In the genomic region with DNA sequence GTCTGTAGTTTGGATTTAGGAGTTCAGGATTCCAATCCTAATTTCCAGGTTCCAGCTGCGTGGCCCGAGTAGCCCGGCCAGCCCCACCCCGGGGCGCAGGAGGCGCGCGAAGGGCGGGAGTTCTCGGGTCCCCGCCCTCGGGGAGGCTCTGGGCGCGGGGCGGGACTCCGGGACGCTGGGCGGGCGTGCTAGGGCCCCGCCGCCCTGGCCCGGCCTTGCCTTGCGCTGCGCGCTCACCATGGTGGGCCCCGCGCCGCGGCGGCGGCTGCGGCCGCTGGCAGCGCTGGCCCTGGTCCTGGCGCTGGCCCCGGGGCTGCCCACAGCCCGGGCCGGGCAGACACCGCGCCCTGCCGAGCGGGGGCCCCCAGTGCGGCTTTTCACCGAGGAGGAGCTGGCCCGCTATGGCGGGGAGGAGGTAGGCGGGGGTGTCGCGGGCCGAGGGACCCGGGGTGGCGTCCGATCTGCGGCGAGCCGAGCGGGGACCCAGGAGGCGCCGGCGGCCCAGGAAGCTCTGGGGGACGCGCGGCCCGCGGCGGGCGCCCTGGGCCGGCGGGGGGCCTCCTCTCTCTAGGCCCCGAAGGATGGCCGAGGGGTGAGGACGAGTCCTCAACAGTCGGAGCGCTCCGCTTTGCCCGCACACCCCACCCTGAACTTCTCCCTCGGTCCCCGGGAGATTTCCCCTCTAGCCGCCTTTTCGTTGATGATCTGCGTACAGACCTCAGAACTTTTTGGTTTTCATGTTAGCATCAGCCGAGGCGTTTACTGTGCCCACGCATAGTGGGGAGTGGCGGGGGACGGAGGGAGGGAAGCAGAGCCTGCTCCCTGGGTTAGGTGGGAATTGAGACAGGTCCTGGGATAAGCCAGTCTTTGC, we compare ENCODE assay signal across 8 cellular contexts. TPM values are rescaled to one million over a fixed set of nuclear protein-coding genes. Genes with fewer than 3 reads are reported as not detected.
A peak's percentile ranks its signal among the peaks of the same experiment; 100 is the strongest.
DNase-seq lines count a peak whose midpoint lies in the region; ATAC-seq and TF ChIP-seq lines count a peak whose summit lies in the region.

A gene (plus strand): TSS at position 215 of the 871 bp plus-strand sequence. CDS start 24 bp downstream, at position 239.

- H3K36me3 ChIP-seq in KOPT-K1 (ENCODE audit: insufficient read depth, low read length), result 0 out of 2 replicates have a peak, but pooled peaks cover 3% of the 10 kb centered on the region

- in situ Hi-C loops in SK-MEL-5 (cut with HindIII; ENCODE audit: low pct_unique_long_range_greater_than_20kb, low sequenced_read_pairs), result no loop called here

- no peaks in the 10 kb centered on the region for H3K9me3 ChIP-seq in KOPT-K1 (ENCODE audit: insufficient read depth, low read length, poor library complexity, severe bottlenecking)

- peak; percentile 95 for ATAC-seq in GM21786 (IDR thresholded peaks at IDR 0.05; ENCODE audit: unreplicated experiment)
- ATAC-seq in omental fat pad (ENCODE audit: low FRiP score), result peak; percentile 99

- H3K27ac ChIP-seq in KOPT-K1 (ENCODE audit: low read depth, low read length, poor library complexity, severe bottlenecking), result peak within 1 kb of the TSS; percentile 67
- H3K27ac ChIP-seq in temporal lobe (ENCODE audit: low read depth, low read length), result peak within 1 kb of the TSS; percentile 70

- H3K36me3 Mint-ChIP-seq in activated naive CD4-positive, alpha-beta T cell treated with anti-CD3 and anti-CD28 coated beads, Interleukin-2, amount 10 ng/mL, durations not matched to agents 7 days and 5 days, result no peaks in the 10 kb centered on the region

- H3K4me1 Mint-ChIP-seq in activated naive CD4-positive, alpha-beta T cell treated with anti-CD3 and anti-CD28 coated beads, Interleukin-2, amount 10 ng/mL, durations not matched to agents 7 days and 5 days, result peaks cover 27% of the 10 kb centered on the region

- no peaks in the 10 kb centered on the region for H3K27me3 Mint-ChIP-seq in activated naive CD4-positive, alpha-beta T cell treated with anti-CD3 and anti-CD28 coated beads, Interleukin-2, amount 10 ng/mL, durations not matched to agents 7 days and 5 days

- no peaks in the 10 kb centered on the region for H3K9me3 Mint-ChIP-seq in activated naive CD4-positive, alpha-beta T cell treated with anti-CD3 and anti-CD28 coated beads, Interleukin-2, amount 10 ng/mL, durations not matched to agents 7 days and 5 days

- H3K27ac Mint-ChIP-seq in activated naive CD4-positive, alpha-beta T cell treated with anti-CD3 and anti-CD28 coated beads, Interleukin-2, amount 10 ng/mL, durations not matched to agents 7 days and 5 days, result no peak within 1 kb of the TSS

- H3K4me3 Mint-ChIP-seq in activated naive CD4-positive, alpha-beta T cell treated with anti-CD3 and anti-CD28 coated beads, Interleukin-2, amount 10 ng/mL, durations not matched to agents 7 days and 5 days, result peak within 1 kb of the TSS; percentile 69

- no peak for TF ChIP-seq CTCF in omental fat pad (IDR thresholded peaks at IDR 0.05)

- DNase-seq in EL (peak; percentile 84), SK-MEL-5 (ENCODE audit: low read depth, low spot score) (peak; percentile 82), globus pallidus (ENCODE audit: low spot score) (peak; percentile 90), omental fat pad (ENCODE audit: low spot score) (no peak)
- peak; percentile 82 for DNase-seq in activated naive CD4-positive, alpha-beta T cell treated with anti-CD3 and anti-CD28 coated beads, Interleukin-2, amount 10 ng/mL, durations not matched to agents 7 days and 5 days

- CTCF ChIA-PET in activated naive CD4-positive, alpha-beta T cell treated with anti-CD3 and anti-CD28 coated beads, Interleukin-2, amount 10 ng/mL, durations not matched to agents 7 days and 5 days (lab: Charles Lee), result interaction anchor here (0.7 to 3.1 kb wide), 3 partner anchors 23 to 854 kb away, joined by 3 to 16 read pairs (median 3); a partner anchor contains a TSS

RNA-seq across cellular contexts. Expression of the gene that starts here (rescaled TPM):
- 102 and 114 TPM in 2 replicates for total RNA-seq in SK-MEL-5 (2014; rRNA removed; shearing (Covaris generic))
- 85.4 and 143 TPM in 2 replicates for polyA plus RNA-seq in SK-MEL-5 (2015; cell fraction: cytosol; rRNA removed)
- polyA plus RNA-seq in SK-MEL-5 (2015; cell fraction: nucleus; rRNA removed), result 7.4 and 21.7 TPM in 2 replicates
- 10 to 100 TPM; 47.4 to 53.8 (median 52.1) TPM for total RNA-seq in omental fat pad
- total RNA-seq in temporal lobe, result 19.9 TPM
